Comparison of ENCODE assay signal across 17 cellular contexts in genomic region chr1:197913495-197914276, GRCh38. TPM values are rescaled to one million over a fixed set of nuclear protein-coding genes. Genes with fewer than 3 reads are reported as not detected.
DNase-seq lines count a peak whose midpoint lies in the region; ATAC-seq and TF ChIP-seq lines count a peak whose summit lies in the region.
"Had no signal": no experiment of that assay in that cellular context is flagged by ENCODE, and none has a peak within 500 bp of the region (broad histone marks: within the 10 kb centered on the region; RNA-seq: fewer than 3 reads in every experiment).

No MANE protein-coding gene starts in this region.

- H3K4me1 Mint-ChIP-seq in CD4-positive, alpha-beta T cell (ENCODE audit: low read depth) = peaks cover 91% of the 10 kb centered on the region
- H3K4me1 Mint-ChIP-seq in activated B cell treated with CpG ODN at 0.5 μM for 24 hours = peaks cover 79% of the 10 kb centered on the region

- peak overlapping the region; percentile 8 for H3K4me3 Mint-ChIP-seq in CD4-positive, alpha-beta T cell
- no peak overlapping the region for H3K4me3 Mint-ChIP-seq in activated B cell treated with CpG ODN at 0.5 μM for 24 hours

- H3K27ac Mint-ChIP-seq in CD4-positive, alpha-beta T cell = no peak overlapping the region
- H3K27ac Mint-ChIP-seq in activated B cell treated with CpG ODN at 0.5 μM for 24 hours = no peak overlapping the region
- H3K27ac Mint-ChIP-seq: CD8-positive, alpha-beta T cell had no signal

- intact Hi-C loops in CD4-positive, alpha-beta T cell (cut with DNase I, micrococcal nuclease) = loop anchor here (5.0 to 10.0 kb wide), 3 partner anchors 141 to 771 kb away; no protein-coding TSS in a partner anchor
- intact Hi-C loops in activated B cell treated with CpG ODN at 0.5 μM for 24 hours (cut with micrococcal nuclease) = loop anchor here (5.0 to 10.0 kb wide), 2 partner anchors 769 to 1024 kb away; partner anchors contain the start of gene ASPM

- H3K9me3 ChIP-seq in CD4-positive, alpha-beta T cell (ENCODE audit: control insufficient read depth, low read length) = no peaks in the 10 kb centered on the region
- H3K9me3 ChIP-seq: upper lobe of left lung had no signal

- POLR2A ChIA-PET in AG04449 (lab: Yijun Ruan, JAX) (no interaction called here), activated B cell treated with CpG ODN at 0.5 μM for 24 hours (lab: Charles Lee) (interaction anchor here (1.3 to 2.2 kb wide), 2 partner anchors 11 to 138 kb away, joined by 6 to 8 read pairs; partner anchors contain the start of genes C1orf53 and DENND1B)
- POLR2A ChIA-PET in CD4-positive, alpha-beta T cell (lab: Charles Lee) = interaction anchor here (6.4 kb wide), 1 partner anchor 10 kb away, joined by 39 read pairs; the partner anchor contains the start of gene C1orf53

- H3K27ac ChIP-seq in CD4-positive, alpha-beta T cell (ENCODE audit: low read depth, low read length) = no peak overlapping the region
- H3K27ac ChIP-seq: upper lobe of left lung had no signal

- peaks cover 99% of the 10 kb centered on the region for H3K27me3 ChIP-seq in CD4-positive, alpha-beta T cell (ENCODE audit: control insufficient read depth, insufficient read depth, low read length)

- H3K27me3 Mint-ChIP-seq in CD4-positive, alpha-beta T cell = peaks cover 99% of the 10 kb centered on the region
- peaks cover 87% of the 10 kb centered on the region for H3K27me3 Mint-ChIP-seq in activated B cell treated with CpG ODN at 0.5 μM for 24 hours

- H3K36me3 Mint-ChIP-seq in CD4-positive, alpha-beta T cell (ENCODE audit: low read depth) = no peaks in the 10 kb centered on the region
- no peaks in the 10 kb centered on the region for H3K36me3 Mint-ChIP-seq in activated B cell treated with CpG ODN at 0.5 μM for 24 hours (ENCODE audit: low read depth)
- H3K36me3 Mint-ChIP-seq: CD8-positive, alpha-beta T cell had no signal

- no peak for ATAC-seq in CD4-positive, alpha-beta T cell (ENCODE audit: poor library complexity)
- no peak for ATAC-seq in activated B cell treated with CpG ODN at 0.5 μM for 24 hours (ENCODE audit: low read depth)
- ATAC-seq: CD8-positive, alpha-beta T cell; left cardiac atrium; right cardiac atrium had no signal

- DNase-seq in AG04449 (ENCODE audit: low read depth, low spot score) (no peak), activated B cell treated with CpG ODN at 0.5 μM for 24 hours (peak; percentile 13), islet precursor cell (peak; percentile 54), EL (no peak), NCI-H2227 treated with DMSO at 0.1 percent for 48 hours (lab: John Stamatoyannopoulos, UW) (no peak), activated gamma-delta T cell treated with Interleukin-2 at 50 U/mL for 16 hours (no peak)
- no peak for DNase-seq in CD4-positive, alpha-beta T cell
- DNase-seq in effector CD8-positive, alpha-beta T cell (lab: John Stamatoyannopoulos, UW) = no peak
- DNase-seq: activated CD4-positive, alpha-beta T cell treated with anti-CD3 and anti-CD28 coated beads, Interleukin-2, amount 50 U/mL, for 1 hour; CD8-positive, alpha-beta T cell; GDM1; left cardiac atrium; NCI-H2081 treated with DMSO at 0.1 percent for 48 hours; NCI-H748 treated with DMSO at 0.1 percent for 48 hours; stimulated activated CD4-positive, alpha-beta T cell treated with anti-CD3 and anti-CD28 coated beads, Interleukin-2, amount 100 ng/mL, for 48 hours had no signal

- CTCF ChIA-PET in AG04449 (lab: Yijun Ruan, JAX) = interaction anchor here (0.9 to 7.7 kb wide), 9 partner anchors 9 to 553 kb away, joined by 3 to 147 read pairs (median 14); partner anchors contain the start of gene C1orf53
- CTCF ChIA-PET in CD4-positive, alpha-beta T cell (lab: Charles Lee) = interaction anchor here (0.8 to 1.2 kb wide), 2 partner anchors 32 to 45 kb away, joined by 3 read pairs; no protein-coding TSS in a partner anchor
- CTCF ChIA-PET in activated B cell treated with CpG ODN at 0.5 μM for 24 hours (lab: Charles Lee) = interaction anchor here (0.7 kb wide), 1 partner anchor 10 kb away, joined by 3 read pairs; no protein-coding TSS in a partner anchor

- H3K4me3 ChIP-seq in AG04449 (ENCODE audit: low read depth, low read length) = peak overlapping the region; percentile 39

- no peak for TF ChIP-seq CTCF in AG04449 (IDR thresholded peaks at IDR 0.05; ENCODE audit: insufficient read depth, low read length, missing control alignments)
- TF ChIP-seq CTCF in CD4-positive, alpha-beta T cell (IDR thresholded peaks at IDR 0.05) = no peak
- no peak for TF ChIP-seq CTCF in activated B cell treated with CpG ODN at 0.5 μM for 24 hours (IDR thresholded peaks at IDR 0.05)

- H3K9me3 Mint-ChIP-seq in CD4-positive, alpha-beta T cell = no peaks in the 10 kb centered on the region
- no peaks in the 10 kb centered on the region for H3K9me3 Mint-ChIP-seq in activated B cell treated with CpG ODN at 0.5 μM for 24 hours
- H3K9me3 Mint-ChIP-seq: CD8-positive, alpha-beta T cell had no signal

RNA-seq across cellular contexts. Expression of gene LHX9, which starts 3.5 kb away (rescaled TPM):
- not detected for total RNA-seq in CD4-positive, alpha-beta T cell
- total RNA-seq in activated B cell treated with CpG ODN at 0.5 μM for 24 hours = not detected in 2 replicates
- total RNA-seq: CD8-positive, alpha-beta T cell had no signal

RNA-seq across cellular contexts. Expression of gene C1orf53, which starts 11.3 kb away (rescaled TPM):
- total RNA-seq in CD4-positive, alpha-beta T cell = not detected
- 0.81 and 1.2 TPM in 2 replicates for total RNA-seq in activated B cell treated with CpG ODN at 0.5 μM for 24 hours
- total RNA-seq: CD8-positive, alpha-beta T cell had no signal

Comparison
In these comparisons a context has a peak if more than half of its experiments do, and no peak if none do; other contexts are left out.
1. DNase-seq: peak in activated B cell treated with CpG ODN at 0.5 μM for 24 hours (single experiment) and islet precursor cell (single experiment); none in AG04449 (single experiment), CD4-positive, alpha-beta T cell (0 of 10), EL (single experiment), NCI-H2227 treated with DMSO at 0.1 percent for 48 hours (single experiment), effector CD8-positive, alpha-beta T cell (single experiment) and activated gamma-delta T cell treated with Interleukin-2 at 50 U/mL for 16 hours (single experiment).